Comparison of ENCODE assay signal across 34 cellular contexts in genomic region chr1:84430519-84430918, GRCh38. TPM values are rescaled to one million over a fixed set of nuclear protein-coding genes. Genes with fewer than 3 reads are reported as not detected.
"Had no signal": no experiment of that assay in that cellular context is flagged by ENCODE, and none has a peak within 500 bp of the region (broad histone marks: within the 10 kb centered on the region; RNA-seq: fewer than 3 reads in every experiment).

No MANE protein-coding gene starts in this region.

- H3K27ac Mint-ChIP-seq: naive thymus-derived CD8-positive, alpha-beta T cell; nephron progenitor cell; stimulated activated naive CD8-positive, alpha-beta T cell treated with anti-CD3 and anti-CD28 coated beads, Interleukin-15, amount 100 ng/mL, for 72 hours had no signal

- H3K4me1 ChIP-seq: colonic mucosa, psoas muscle, thyroid gland had no signal

- H3K79me2 ChIP-seq: hepatocyte had no signal

- H3K27me3 ChIP-seq: colonic mucosa, esophagus muscularis mucosa, foreskin keratinocyte, gastroesophageal sphincter, heart left ventricle, hepatocyte, left lung, spleen, thyroid gland had no signal

- H2AFZ ChIP-seq: hepatocyte had no signal

- H3K9me3 ChIP-seq: colonic mucosa, psoas muscle, thyroid gland had no signal

- H3K36me3 ChIP-seq: colonic mucosa, esophagus muscularis mucosa, gastroesophageal sphincter, heart left ventricle, left lung, spleen, thyroid gland had no signal

- H3K4me2 ChIP-seq: hepatocyte had no signal

- ATAC-seq: foreskin keratinocyte; gastroesophageal sphincter; left cardiac atrium; left lung; naive thymus-derived CD8-positive, alpha-beta T cell; psoas muscle; right cardiac atrium; stimulated activated naive CD8-positive, alpha-beta T cell treated with anti-CD3 and anti-CD28 coated beads, Interleukin-15, amount 100 ng/mL, for 72 hours had no signal

- H3K27ac ChIP-seq: colonic mucosa, esophagus muscularis mucosa, foreskin keratinocyte, gastroesophageal sphincter, hepatocyte, left lung, psoas muscle, thyroid gland had no signal

- H3K4me3 ChIP-seq: colonic mucosa, esophagus muscularis mucosa, gastroesophageal sphincter, heart left ventricle, hepatocyte, left lung, psoas muscle, skin epidermis, spleen, thyroid gland had no signal

- H3K4me1 Mint-ChIP-seq: stimulated activated naive CD8-positive, alpha-beta T cell treated with anti-CD3 and anti-CD28 coated beads, Interleukin-15, amount 100 ng/mL, for 72 hours had no signal

- H3K4me3 Mint-ChIP-seq: naive thymus-derived CD8-positive, alpha-beta T cell; nephron progenitor cell; stimulated activated naive CD8-positive, alpha-beta T cell treated with anti-CD3 and anti-CD28 coated beads, Interleukin-15, amount 100 ng/mL, for 72 hours had no signal

- DNase-seq: colonic mucosa; dermis blood vessel endothelial cell; effector memory CD4-positive, alpha-beta T cell; foreskin keratinocyte; heart left ventricle; left cardiac atrium; left lung; mammary epithelial cell; naive thymus-derived CD8-positive, alpha-beta T cell; nephron progenitor cell; nucleus accumbens; posterior cingulate gyrus; psoas muscle; right cardiac atrium; spleen; stimulated activated CD4-positive, alpha-beta T cell treated with anti-CD3 and anti-CD28 coated beads, Interleukin-4, amount 100 ng/mL, for 4 hours; stimulated activated naive CD4-positive, alpha-beta T cell; stimulated activated naive CD8-positive, alpha-beta T cell treated with anti-CD3 and anti-CD28 coated beads, Interleukin-15, amount 100 ng/mL, for 72 hours; thyroid gland; trophoblast cell had no signal

- H3K27me3 Mint-ChIP-seq: naive thymus-derived CD8-positive, alpha-beta T cell; stimulated activated naive CD8-positive, alpha-beta T cell treated with anti-CD3 and anti-CD28 coated beads, Interleukin-15, amount 100 ng/mL, for 72 hours had no signal

RNA-seq across cellular contexts. Expression of gene DNASE2B, which starts 32.2 kb away (rescaled TPM):
- total RNA-seq: chondrocyte; dermis blood vessel endothelial cell; endothelial cell of umbilical vein; epithelial cell of proximal tubule; fibroblast of lung; foreskin keratinocyte; gastroesophageal sphincter; hepatocyte; kidney epithelial cell; left cardiac atrium; mammary epithelial cell; myocyte; naive thymus-derived CD8-positive, alpha-beta T cell; osteocyte; renal cortical epithelial cell; right cardiac atrium; temporal lobe; urinary bladder had no signal
- polyA plus RNA-seq: endothelial cell of umbilical vein; fibroblast of lung; foreskin keratinocyte; hepatocyte; mammary epithelial cell; naive thymus-derived CD8-positive, alpha-beta T cell; right cardiac atrium; urinary bladder had no signal
